23 cellular contexts compared by ENCODE assay signal in genomic region chr3:39725321-39725720, GRCh38.
"Had no signal": no experiment of that assay in that cellular context is flagged by ENCODE, and none has a peak within 500 bp of the region (broad histone marks: within the 10 kb centered on the region; RNA-seq: fewer than 3 reads in every experiment).

No MANE protein-coding gene starts in this region.

- DNase-seq: stimulated activated CD4-positive, alpha-beta T cell treated with anti-CD3 and anti-CD28 coated beads, Interleukin-2, amount 100 ng/mL, for 48 hours; stimulated activated CD4-positive, alpha-beta T cell treated with anti-CD3 and anti-CD28 coated beads, Interleukin-4, amount 100 ng/mL, for 1 hour; stimulated activated CD4-positive, alpha-beta T cell treated with anti-CD3 and anti-CD28 coated beads, Interleukin-4, amount 100 ng/mL, for 24 hours; stimulated activated CD4-positive, alpha-beta T cell treated with anti-CD3 and anti-CD28 coated beads, Interleukin-4, amount 100 ng/mL, for 4 hours; stimulated activated CD8-positive, alpha-beta memory T cell treated with anti-CD3 and anti-CD28 coated beads, Interleukin-4, amount 100 ng/mL, for 48 hours; stimulated activated naive B cell treated with anti-CD40 and anti-IgM and Interleukin-4, amounts not matched to agents 10 μg/mL and 1 μg/mL and 100 μg/mL, for 72 hours; stimulated activated naive CD4-positive, alpha-beta T cell; stimulated activated naive CD4-positive, alpha-beta T cell treated with Interleukin-2 at 50 U/mL for 16 hours; stimulated activated naive CD8-positive, alpha-beta T cell treated with anti-CD3 and anti-CD28 coated beads, Interleukin-15, amount 100 ng/mL, for 72 hours; stimulated activated naive CD8-positive, alpha-beta T cell treated with anti-CD3 and anti-CD28 coated beads, Interleukin-15, Interleukin-2, amounts not matched to agents 100 U/mL and 50 U/mL, for 24 hours; stomach; substantia nigra; testis; thyroid gland; tibial artery; transverse colon; upper lobe of left lung; upper lobe of right lung; uterus had no signal

- H3K9me3 ChIP-seq: stomach, suprapubic skin, testis, thoracic aorta, thyroid gland, tibial artery, tibial nerve, transverse colon, upper lobe of left lung, upper lobe of right lung, uterus, vagina had no signal

- H3K4me1 ChIP-seq: stomach, suprapubic skin, testis, thyroid gland, tibial artery, tibial nerve, upper lobe of left lung, upper lobe of right lung, uterus, vagina had no signal

- H3K4me3 ChIP-seq: stomach, suprapubic skin, testis, thoracic aorta, thyroid gland, tibial artery, tibial nerve, transverse colon, upper lobe of left lung, upper lobe of right lung, uterus, vagina had no signal

- H3K27ac ChIP-seq: stomach, suprapubic skin, testis, thoracic aorta, thyroid gland, tibial artery, tibial nerve, transverse colon, upper lobe of left lung, upper lobe of right lung, uterus, vagina had no signal

- H3K27me3 ChIP-seq: stomach, suprapubic skin, testis, thyroid gland, tibial artery, tibial nerve, transverse colon, upper lobe of left lung, upper lobe of right lung, uterus, vagina had no signal

- H3K36me3 ChIP-seq: stomach, suprapubic skin, thoracic aorta, thyroid gland, tibial artery, tibial nerve, transverse colon, upper lobe of left lung, upper lobe of right lung, uterus, vagina had no signal
